19 cellular contexts compared by ENCODE assay signal in the genomic region with DNA sequence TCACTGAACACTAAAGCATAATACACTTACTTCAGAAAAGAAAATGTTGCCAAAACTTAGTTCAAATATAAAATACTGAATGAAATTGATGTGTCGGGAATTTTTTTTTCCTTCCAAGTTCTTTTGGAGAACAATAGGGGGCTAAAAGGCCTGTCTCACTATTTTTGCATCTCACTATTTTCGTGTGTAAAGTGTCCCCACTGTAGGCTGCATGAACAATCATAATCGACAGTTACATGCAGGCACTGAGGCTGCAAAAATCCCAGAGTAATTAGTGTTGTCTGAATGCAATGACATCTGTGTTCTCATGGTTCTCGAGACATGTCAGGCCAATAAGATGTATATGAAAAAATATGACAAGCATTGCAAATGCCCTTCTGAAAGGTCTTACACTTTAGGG. TPM values are rescaled to one million over a fixed set of nuclear protein-coding genes. Genes with fewer than 3 reads are reported as not detected.
DNase-seq lines count a peak whose midpoint lies in the region; ATAC-seq and FAIRE-seq lines count a peak whose summit lies in the region.
"Had no signal": no experiment of that assay in that cellular context is flagged by ENCODE, and none has a peak within 500 bp of the region (broad histone marks: within the 10 kb centered on the region; RNA-seq: fewer than 3 reads in every experiment).

No MANE protein-coding gene starts in this region.

- FAIRE-seq in small intestine (lab: Jason Lieb, UNC): no peak
- FAIRE-seq: HTR-8/SVneo had no signal

- H3K9me3 ChIP-seq in muscle layer of colon (ENCODE audit: low read length) (no peaks in the 10 kb centered on the region), small intestine (ENCODE audit: control insufficient read depth, low read depth) (no peaks in the 10 kb centered on the region)

- peaks cover 15% of the 10 kb centered on the region for H3K4me1 ChIP-seq in muscle layer of colon (ENCODE audit: insufficient read depth, low read length)
- H3K4me1 ChIP-seq in small intestine (ENCODE audit: control insufficient read depth in 2 of 2, insufficient read depth in 1 of 2, low read depth in 1 of 2, low read length in 1 of 2): no peaks in the 10 kb centered on the region

- DNase-seq in DMS53 (lab: John Stamatoyannopoulos, UW) (peak; percentile 10), DMS53 treated with DMSO at 0.1 percent for 48 hours (lab: John Stamatoyannopoulos, UW; ENCODE audit: unreplicated experiment) (no peak), NCI-H1694 (lab: John Stamatoyannopoulos, UW) (peak; percentile 38), retina (peak; percentile 68), hepatic stellate cell (ENCODE audit: low spot score) (no peak), small intestine (no peak)
- DNase-seq: ACHN, Calu3, DMS153, H9, MM.1S, NCI-H774 had no signal

- H3K27me3 ChIP-seq in muscle layer of colon (ENCODE audit: control insufficient read depth in 1 of 2, insufficient read depth in 2 of 2, low read length in 2 of 2) (no peaks in the 10 kb centered on the region), small intestine (ENCODE audit: control insufficient read depth in 2 of 2, insufficient read depth in 2 of 2, low read length in 2 of 2) (no peaks in the 10 kb centered on the region)

- no peak for ATAC-seq in HG03039 (IDR thresholded peaks at IDR 0.05; ENCODE audit: unreplicated experiment)
- ATAC-seq: GM23338 had no signal

- H3K36me3 ChIP-seq in muscle layer of colon (ENCODE audit: insufficient read depth, low read length) (no peaks in the 10 kb centered on the region), small intestine (ENCODE audit: control insufficient read depth in 2 of 2, insufficient read depth in 2 of 2, low read length in 2 of 2) (no peaks in the 10 kb centered on the region)

- H3K4me3 ChIP-seq in muscle layer of colon (ENCODE audit: low read depth in 1 of 2, low read length in 2 of 2) (no peak overlapping the region), small intestine (ENCODE audit: low read depth in 1 of 2, low read length in 2 of 2) (no peak overlapping the region)
- H3K4me3 ChIP-seq: GM23338 had no signal

- 75 to 93% (median 92%) methylated on average over 4 of the region's 4 CpGs for WGBS in small intestine, 3 donors

- no peak overlapping the region for H3K9ac ChIP-seq in muscle layer of colon (ENCODE audit: low read length)
- H3K9ac ChIP-seq: KMS-11 had no signal

- H3K27ac ChIP-seq in muscle layer of colon (ENCODE audit: low read depth, low read length) (peak overlapping the region; percentile 70), small intestine (ENCODE audit: low read depth in 1 of 2, low read length in 1 of 2) (no peak overlapping the region)
- H3K27ac ChIP-seq: 22Rv1, KMS-11 had no signal

RNA-seq across cellular contexts. Expression of a gene that starts 11.8 kb away (rescaled TPM):
- 1 to 10 TPM in 2 of 3 donors, under 1 TPM in 1; 0.89 to 9.6 (median 9.5) TPM for polyA plus RNA-seq in small intestine
- polyA plus RNA-seq: BJ had no signal

Comparison
In these comparisons a context has a peak if more than half of its experiments do, and no peak if none do; other contexts are left out.
1. DNase-seq: peak in DMS53 (single experiment), NCI-H1694 (single experiment) and retina (single experiment); none in DMS53 treated with DMSO at 0.1 percent for 48 hours (single experiment), hepatic stellate cell (single experiment) and small intestine (single experiment).